Comparison of ENCODE assay signal across 1 cellular context in the genomic region with DNA sequence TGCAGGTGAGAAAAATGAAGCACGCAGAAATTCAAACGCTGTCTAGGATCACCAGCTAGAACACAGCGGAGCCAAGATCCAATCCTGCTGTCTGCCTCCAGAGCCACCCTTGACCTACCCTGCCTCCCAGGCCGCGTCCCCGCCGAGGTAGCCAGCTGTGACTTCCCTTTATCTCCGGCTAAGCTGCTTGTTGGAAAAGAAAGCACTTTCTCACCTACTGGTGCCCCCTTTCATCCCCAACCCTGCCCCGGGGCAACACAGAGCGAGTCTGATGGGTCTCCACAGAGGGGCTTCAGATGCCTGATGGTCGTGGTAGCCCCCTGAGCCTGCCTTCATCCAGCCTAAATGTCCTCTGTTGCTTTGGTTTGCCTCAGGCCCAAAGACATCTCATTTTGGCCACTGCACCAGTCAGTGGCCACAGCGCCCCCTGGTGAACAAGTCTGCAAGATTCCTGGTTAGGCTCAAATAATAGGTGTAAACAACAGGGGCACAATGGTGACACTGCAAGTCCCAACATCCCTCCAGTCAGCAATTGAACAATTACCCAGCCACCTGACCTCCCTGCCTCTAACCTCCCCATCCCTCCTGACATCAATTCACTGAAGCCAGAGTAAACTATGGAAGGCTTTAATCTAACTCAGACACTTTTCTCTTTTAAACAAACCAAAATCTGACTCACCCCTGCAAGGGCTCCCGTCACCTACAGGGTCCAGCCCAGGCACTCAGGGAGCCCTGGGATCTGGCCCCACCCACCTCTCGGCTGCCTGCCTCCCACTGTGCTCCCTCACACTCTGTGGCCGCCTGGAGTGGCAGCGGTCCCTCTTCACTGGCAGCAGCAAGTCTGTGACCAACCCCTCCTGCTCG.
TF ChIP-seq lines count a peak whose summit lies in the region.

No MANE protein-coding gene starts in this region.

TF ChIP-seq in HEK293, 187 proteins besides CTCF, POLR2A, EP300 and RAD21 (continued from another document):
- 0 out of 2 replicates have a peak, but pooled peaks have one; percentile 38 for TF ChIP-seq ZNF24 (tag by site-specific recombination; IDR thresholded peaks at IDR 0.05)
- no peak for TF ChIP-seq ZNF19 (tag by site-specific recombination; IDR thresholded peaks at IDR 0.05; ENCODE audit: low read depth)
- TF ChIP-seq, protein P1, sequence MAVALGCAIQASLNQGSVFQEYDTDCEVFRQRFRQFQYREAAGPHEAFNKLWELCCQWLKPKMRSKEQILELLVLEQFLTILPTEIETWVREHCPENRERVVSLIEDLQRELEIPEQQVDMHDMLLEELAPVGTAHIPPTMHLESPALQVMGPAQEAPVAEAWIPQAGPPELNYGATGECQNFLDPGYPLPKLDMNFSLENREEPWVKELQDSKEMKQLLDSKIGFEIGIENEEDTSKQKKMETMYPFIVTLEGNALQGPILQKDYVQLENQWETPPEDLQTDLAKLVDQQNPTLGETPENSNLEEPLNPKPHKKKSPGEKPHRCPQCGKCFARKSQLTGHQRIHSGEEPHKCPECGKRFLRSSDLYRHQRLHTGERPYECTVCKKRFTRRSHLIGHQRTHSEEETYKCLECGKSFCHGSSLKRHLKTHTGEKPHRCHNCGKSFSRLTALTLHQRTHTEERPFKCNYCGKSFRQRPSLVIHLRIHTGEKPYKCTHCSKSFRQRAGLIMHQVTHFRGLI (tag by site-specific recombination; IDR thresholded peaks at IDR 0.05), result no peak
- no peak for TF ChIP-seq SCRT1 (tag by site-specific recombination; IDR thresholded peaks at IDR 0.05; ENCODE audit: borderline replicate concordance)
- TF ChIP-seq ZNF366 (tag by site-specific recombination; conservative IDR thresholded peaks at IDR 0.05), result no peak
- TF ChIP-seq, protein P2, sequence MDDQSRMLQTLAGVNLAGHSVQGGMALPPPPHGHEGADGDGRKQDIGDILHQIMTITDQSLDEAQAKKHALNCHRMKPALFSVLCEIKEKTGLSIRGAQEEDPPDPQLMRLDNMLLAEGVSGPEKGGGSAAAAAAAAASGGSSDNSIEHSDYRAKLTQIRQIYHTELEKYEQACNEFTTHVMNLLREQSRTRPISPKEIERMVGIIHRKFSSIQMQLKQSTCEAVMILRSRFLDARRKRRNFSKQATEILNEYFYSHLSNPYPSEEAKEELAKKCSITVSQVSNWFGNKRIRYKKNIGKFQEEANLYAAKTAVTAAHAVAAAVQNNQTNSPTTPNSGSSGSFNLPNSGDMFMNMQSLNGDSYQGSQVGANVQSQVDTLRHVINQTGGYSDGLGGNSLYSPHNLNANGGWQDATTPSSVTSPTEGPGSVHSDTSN (CRISPR knock-in tag; IDR thresholded peaks at IDR 0.05), result no peak
- TF ChIP-seq ZNF626 (tag by site-specific recombination; IDR thresholded peaks at IDR 0.05), result no peak
- TF ChIP-seq ZNF558 (tag by site-specific recombination; IDR thresholded peaks at IDR 0.05), result no peak
- TF ChIP-seq ZBTB48 (tag by site-specific recombination; IDR thresholded peaks at IDR 0.05), result 0 out of 2 replicates have a peak, but pooled peaks have one; percentile 54
- 0 out of 2 replicates have a peak, but pooled peaks have one; percentile 26 for TF ChIP-seq SP7 (tag by site-specific recombination; IDR thresholded peaks at IDR 0.05)
- TF ChIP-seq ZSCAN16 (tag by site-specific recombination; IDR thresholded peaks at IDR 0.05), result no peak
- no peak for TF ChIP-seq ZNF510 (tag by site-specific recombination; IDR thresholded peaks at IDR 0.05; ENCODE audit: insufficient replicate concordance)
- TF ChIP-seq ZNF2 (tag by site-specific recombination; IDR thresholded peaks at IDR 0.05), result peak; percentile 96
- TF ChIP-seq ZSCAN30 (tag by site-specific recombination; IDR thresholded peaks at IDR 0.05), result no peak
- TF ChIP-seq ZXDB (tag by site-specific recombination; IDR thresholded peaks at IDR 0.05), result 0 out of 2 replicates have a peak, but pooled peaks have one; percentile 27
- TF ChIP-seq ZNF585B (tag by site-specific recombination; IDR thresholded peaks at IDR 0.05), result no peak
- TF ChIP-seq, protein P3, sequence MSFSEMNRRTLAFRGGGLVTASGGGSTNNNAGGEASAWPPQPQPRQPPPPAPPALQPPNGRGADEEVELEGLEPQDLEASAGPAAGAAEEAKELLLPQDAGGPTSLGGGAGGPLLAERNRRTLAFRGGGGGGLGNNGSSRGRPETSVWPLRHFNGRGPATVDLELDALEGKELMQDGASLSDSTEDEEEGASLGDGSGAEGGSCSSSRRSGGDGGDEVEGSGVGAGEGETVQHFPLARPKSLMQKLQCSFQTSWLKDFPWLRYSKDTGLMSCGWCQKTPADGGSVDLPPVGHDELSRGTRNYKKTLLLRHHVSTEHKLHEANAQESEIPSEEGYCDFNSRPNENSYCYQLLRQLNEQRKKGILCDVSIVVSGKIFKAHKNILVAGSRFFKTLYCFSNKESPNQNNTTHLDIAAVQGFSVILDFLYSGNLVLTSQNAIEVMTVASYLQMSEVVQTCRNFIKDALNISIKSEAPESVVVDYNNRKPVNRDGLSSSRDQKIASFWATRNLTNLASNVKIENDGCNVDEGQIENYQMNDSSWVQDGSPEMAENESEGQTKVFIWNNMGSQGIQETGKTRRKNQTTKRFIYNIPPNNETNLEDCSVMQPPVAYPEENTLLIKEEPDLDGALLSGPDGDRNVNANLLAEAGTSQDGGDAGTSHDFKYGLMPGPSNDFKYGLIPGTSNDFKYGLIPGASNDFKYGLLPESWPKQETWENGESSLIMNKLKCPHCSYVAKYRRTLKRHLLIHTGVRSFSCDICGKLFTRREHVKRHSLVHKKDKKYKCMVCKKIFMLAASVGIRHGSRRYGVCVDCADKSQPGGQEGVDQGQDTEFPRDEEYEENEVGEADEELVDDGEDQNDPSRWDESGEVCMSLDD (tag by site-specific recombination; IDR thresholded peaks at IDR 0.05), result no peak
- TF ChIP-seq ZNF571 (tag by site-specific recombination; IDR thresholded peaks at IDR 0.05), result no peak
- TF ChIP-seq ZNF670 (tag by site-specific recombination; IDR thresholded peaks at IDR 0.05; ENCODE audit: low read depth), result no peak
- TF ChIP-seq ZIC2 (tag by site-specific recombination; IDR thresholded peaks at IDR 0.05), result peak; percentile 52
- TF ChIP-seq IKZF3 (tag by site-specific recombination; IDR thresholded peaks at IDR 0.05), result no peak
